Comparison of ENCODE assay signal across 1 cellular context in the genomic region with DNA sequence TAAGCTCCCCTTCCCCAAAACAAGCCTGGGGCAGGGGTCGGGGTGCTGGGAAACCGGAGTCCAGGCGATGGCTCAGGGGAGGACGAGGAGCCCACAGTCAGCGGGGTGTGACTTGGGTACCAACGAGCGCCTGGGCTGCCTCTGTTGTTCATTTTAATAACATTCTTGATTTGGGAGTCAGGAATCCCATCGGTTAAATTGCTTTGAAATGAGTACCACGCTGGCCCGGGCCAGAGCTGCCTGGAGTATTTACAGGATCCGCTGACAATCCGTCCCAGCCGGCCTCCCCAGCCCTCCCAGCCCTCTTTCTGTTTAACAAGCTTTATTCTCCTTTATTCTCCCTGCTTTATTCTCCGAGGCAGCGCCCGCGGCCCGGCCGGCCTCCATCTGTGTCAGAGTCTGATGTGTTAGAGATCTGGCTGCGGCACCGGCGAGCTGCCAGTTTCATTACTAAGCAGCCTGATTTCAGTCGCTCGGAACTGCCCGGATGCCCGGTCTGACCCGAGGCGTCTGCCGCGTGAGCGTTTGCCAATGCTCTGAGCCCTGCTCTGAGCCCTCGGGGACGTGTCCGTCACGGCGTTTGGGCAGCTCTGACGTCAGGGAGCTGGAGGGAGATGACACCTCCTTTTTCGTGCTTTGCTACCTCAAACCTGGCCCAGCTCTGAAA.
TF ChIP-seq lines count a peak whose summit lies in the region.

No MANE protein-coding gene starts in this region.

TF ChIP-seq in IMR-90, 13 proteins besides CTCF, POLR2A, EP300 and RAD21:
- TF ChIP-seq BHLHE40 (IDR thresholded peaks at IDR 0.05; ENCODE audit: low read depth, low read length), result 0 out of 2 replicates have a peak, but pooled peaks have one; percentile 9
- TF ChIP-seq, protein P1, sequence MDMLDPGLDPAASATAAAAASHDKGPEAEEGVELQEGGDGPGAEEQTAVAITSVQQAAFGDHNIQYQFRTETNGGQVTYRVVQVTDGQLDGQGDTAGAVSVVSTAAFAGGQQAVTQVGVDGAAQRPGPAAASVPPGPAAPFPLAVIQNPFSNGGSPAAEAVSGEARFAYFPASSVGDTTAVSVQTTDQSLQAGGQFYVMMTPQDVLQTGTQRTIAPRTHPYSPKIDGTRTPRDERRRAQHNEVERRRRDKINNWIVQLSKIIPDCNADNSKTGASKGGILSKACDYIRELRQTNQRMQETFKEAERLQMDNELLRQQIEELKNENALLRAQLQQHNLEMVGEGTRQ (IDR thresholded peaks at IDR 0.05; ENCODE audit: low read depth, low read length), result no peak
- no peak for TF ChIP-seq MXI1 (IDR thresholded peaks at IDR 0.05; ENCODE audit: borderline replicate concordance, low read depth, low read length)
TF ChIP-seq in IMR-90: peak in this region for 1.
